1 cellular context compared by ENCODE assay signal in the genomic region with DNA sequence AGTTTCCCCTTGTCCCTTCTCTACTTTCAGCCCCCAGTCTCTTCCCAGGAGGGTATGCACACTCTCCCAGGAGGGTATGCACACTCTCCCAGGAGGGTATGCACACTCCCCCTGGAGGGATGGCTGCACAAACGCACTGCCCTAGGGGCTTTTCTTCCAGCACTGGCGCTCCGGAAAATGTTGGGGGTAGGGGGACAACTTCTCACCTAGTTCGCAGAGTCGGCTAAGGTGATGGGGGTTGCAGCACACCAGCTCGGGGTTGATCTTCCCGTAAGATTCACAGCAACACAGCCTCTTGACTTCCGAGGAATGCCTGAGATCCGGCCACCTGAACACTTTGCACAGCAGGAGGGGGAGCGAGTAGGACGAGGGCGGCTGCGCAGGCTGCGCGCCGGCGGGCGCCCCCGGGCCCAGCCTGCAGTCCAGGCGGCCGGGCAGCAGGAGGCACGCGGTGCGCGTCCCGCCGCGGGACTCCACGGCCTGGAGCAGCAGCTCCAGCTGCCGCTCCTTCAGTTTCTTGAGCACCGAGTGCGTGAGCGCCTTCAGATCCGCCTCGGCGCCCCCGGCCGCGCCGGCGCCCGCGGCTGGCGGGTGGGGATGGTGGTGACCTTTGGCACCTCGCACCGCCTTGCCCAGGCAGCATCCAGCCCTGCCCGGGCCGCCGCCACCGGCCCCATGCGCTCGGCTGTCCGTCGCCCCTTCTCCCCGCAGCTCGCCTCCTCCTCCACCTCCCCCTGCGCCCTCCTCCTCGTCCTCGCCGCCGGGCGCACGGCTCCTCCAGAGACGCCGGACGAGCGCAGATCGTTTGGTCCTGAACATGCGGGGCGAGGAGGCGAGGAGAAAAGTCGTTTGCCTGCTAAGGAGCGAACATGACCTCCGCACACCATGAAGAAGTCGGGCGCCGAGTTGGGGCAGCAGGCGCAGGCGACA.
TF ChIP-seq lines count a peak whose summit lies in the region.

No MANE protein-coding gene starts in this region.

TF ChIP-seq in HepG2, 621 proteins besides CTCF, POLR2A, EP300 and RAD21 (continued from another document and continues in another):
- TF ChIP-seq SSRP1 (CRISPR knock-in tag; IDR thresholded peaks at IDR 0.05) (no peak), ZSCAN25 (CRISPR knock-in tag; IDR thresholded peaks at IDR 0.05) (peak; percentile 79; the same call in 1 of the 2 replicates), AGO1 (IDR thresholded peaks at IDR 0.05; ENCODE audit: low read depth, low read length, poor library complexity, severe bottlenecking) (no peak), KDM2A (CRISPR knock-in tag; IDR thresholded peaks at IDR 0.05; ENCODE audit: borderline replicate concordance, low read depth) (peak; percentile 28; the same call in 1 of the 2 replicates), FOXK1 (CRISPR knock-in tag; IDR thresholded peaks at IDR 0.05; ENCODE audit: borderline replicate concordance, low read depth) (no peak), ZNF101 (CRISPR knock-in tag; IDR thresholded peaks at IDR 0.05; ENCODE audit: borderline replicate concordance, low read depth) (no peak), ZBTB8A (CRISPR knock-in tag; IDR thresholded peaks at IDR 0.05; ENCODE audit: borderline replicate concordance, low read depth) (no peak), HNRNPK (IDR thresholded peaks at IDR 0.05; ENCODE audit: low read depth, low read length, poor library complexity, severe bottlenecking) (peak; percentile 76), KAT7 (CRISPR knock-in tag; IDR thresholded peaks at IDR 0.05; ENCODE audit: borderline replicate concordance) (peak; percentile 38; the same call in 1 of the 2 replicates), CENPT (CRISPR knock-in tag; IDR thresholded peaks at IDR 0.05; ENCODE audit: low read depth) (peak; percentile 43; the same call in 1 of the 2 replicates), WIZ (CRISPR knock-in tag; IDR thresholded peaks at IDR 0.05) (0 out of 2 replicates have a peak, but pooled peaks have one; percentile 22), HNF4G (IDR thresholded peaks at IDR 0.05; ENCODE audit: borderline replicate concordance, low read depth, low read length) (peak; percentile 52; the same call in 1 of the 2 replicates), HNF4G (CRISPR knock-in tag; IDR thresholded peaks at IDR 0.05; ENCODE audit: borderline replicate concordance, low read depth) (no peak), ZNF75D (CRISPR knock-in tag; IDR thresholded peaks at IDR 0.05; ENCODE audit: borderline replicate concordance) (no peak), ZC3H13 (CRISPR knock-in tag; IDR thresholded peaks at IDR 0.05) (peak; percentile 74; the same call in 1 of the 2 replicates), SALL1 (CRISPR knock-in tag; IDR thresholded peaks at IDR 0.05) (peak; percentile 9; the same call in 1 of the 2 replicates), ERF (CRISPR knock-in tag; IDR thresholded peaks at IDR 0.05) (no peak), RFX5 (IDR thresholded peaks at IDR 0.05; ENCODE audit: low read depth, low read length) (no peak), ZNF17 (CRISPR knock-in tag; IDR thresholded peaks at IDR 0.05) (no peak), ARNT2 (CRISPR knock-in tag; IDR thresholded peaks at IDR 0.05; ENCODE audit: low read depth) (peak; percentile 33; the same call in 1 of the 2 replicates), ZBTB42 (CRISPR knock-in tag; IDR thresholded peaks at IDR 0.05) (peak; percentile 36; the same call in 1 of the 2 replicates), ISL2 (CRISPR knock-in tag; IDR thresholded peaks at IDR 0.05) (no peak), RFX1 (IDR thresholded peaks at IDR 0.05) (no peak), ZIK1 (CRISPR knock-in tag; IDR thresholded peaks at IDR 0.05; ENCODE audit: borderline replicate concordance, low read depth) (peak; percentile 54; the same call in 1 of the 2 replicates), GABPB1 (CRISPR knock-in tag; IDR thresholded peaks at IDR 0.05) (peak; percentile 24; the same call in 1 of the 2 replicates), NFAT5 (CRISPR knock-in tag; IDR thresholded peaks at IDR 0.05) (peak; percentile 68; the same call in 1 of the 2 replicates), NR2F6 (IDR thresholded peaks at IDR 0.05) (no peak), NR2F6 (CRISPR knock-in tag; IDR thresholded peaks at IDR 0.05) (peak; percentile 40; the same call in 1 of the 2 replicates), ZNF460 (CRISPR knock-in tag; IDR thresholded peaks at IDR 0.05; ENCODE audit: borderline replicate concordance) (no peak), GATAD1 (CRISPR knock-in tag; IDR thresholded peaks at IDR 0.05) (peak; percentile 16; the same call in 1 of the 2 replicates), TOPORS (CRISPR knock-in tag; IDR thresholded peaks at IDR 0.05) (0 out of 2 replicates have a peak, but pooled peaks have one; percentile 5), ZNF570 (CRISPR knock-in tag; IDR thresholded peaks at IDR 0.05; ENCODE audit: borderline replicate concordance) (no peak), HES4 (CRISPR knock-in tag; IDR thresholded peaks at IDR 0.05; ENCODE audit: borderline replicate concordance) (peak; percentile 45; the same call in 1 of the 2 replicates), MBD4 (IDR thresholded peaks at IDR 0.05; ENCODE audit: borderline replicate concordance, low read length) (no peak), ZBTB7B (CRISPR knock-in tag; IDR thresholded peaks at IDR 0.05) (peak; percentile 34), ZNF329 (CRISPR knock-in tag; IDR thresholded peaks at IDR 0.05; ENCODE audit: low read depth) (0 out of 2 replicates have a peak, but pooled peaks have one; percentile 17), TP53 (CRISPR knock-in tag; conservative IDR thresholded peaks at IDR 0.05) (no peak), ZNF530 (CRISPR knock-in tag; IDR thresholded peaks at IDR 0.05; ENCODE audit: low read depth) (0 out of 2 replicates have a peak, but pooled peaks have one; percentile 38), ZNF768 (CRISPR knock-in tag; IDR thresholded peaks at IDR 0.05) (no peak; the same call in 1 of the 2 replicates), NR2C2 (CRISPR knock-in tag; IDR thresholded peaks at IDR 0.05; ENCODE audit: borderline replicate concordance) (peak; percentile 47; the same call in 1 of the 2 replicates), HMGXB4 (CRISPR knock-in tag; IDR thresholded peaks at IDR 0.05; ENCODE audit: borderline replicate concordance in 1 of 2, low read depth in 1 of 2) (peak in 1 of 2 experiments; percentile 11; a peak in 2 of 4 replicates), RNF2 (conservative IDR thresholded peaks at IDR 0.05; ENCODE audit: low read depth) (peak; percentile 38; the same call in 1 of the 2 replicates), TCF12 (IDR thresholded peaks at IDR 0.05) (no peak), TCF12 (CRISPR knock-in tag; IDR thresholded peaks at IDR 0.05) (0 out of 2 replicates have a peak, but pooled peaks have one; percentile 29), RORA (CRISPR knock-in tag; IDR thresholded peaks at IDR 0.05) (no peak), ZNF782 (CRISPR knock-in tag; IDR thresholded peaks at IDR 0.05; ENCODE audit: borderline replicate concordance) (no peak), SUZ12 (IDR thresholded peaks at IDR 0.05; ENCODE audit: low read depth, low read length) (no peak), UBTF (CRISPR knock-in tag; IDR thresholded peaks at IDR 0.05) (peak; percentile 84; the same call in 1 of the 2 replicates), ZNF451 (CRISPR knock-in tag; IDR thresholded peaks at IDR 0.05) (no peak), TMF1 (CRISPR knock-in tag; IDR thresholded peaks at IDR 0.05; ENCODE audit: low read depth) (0 out of 2 replicates have a peak, but pooled peaks have one; percentile 53), ATRX (CRISPR knock-in tag; IDR thresholded peaks at IDR 0.05; ENCODE audit: borderline replicate concordance) (no peak)
- TF ChIP-seq, protein P1, sequence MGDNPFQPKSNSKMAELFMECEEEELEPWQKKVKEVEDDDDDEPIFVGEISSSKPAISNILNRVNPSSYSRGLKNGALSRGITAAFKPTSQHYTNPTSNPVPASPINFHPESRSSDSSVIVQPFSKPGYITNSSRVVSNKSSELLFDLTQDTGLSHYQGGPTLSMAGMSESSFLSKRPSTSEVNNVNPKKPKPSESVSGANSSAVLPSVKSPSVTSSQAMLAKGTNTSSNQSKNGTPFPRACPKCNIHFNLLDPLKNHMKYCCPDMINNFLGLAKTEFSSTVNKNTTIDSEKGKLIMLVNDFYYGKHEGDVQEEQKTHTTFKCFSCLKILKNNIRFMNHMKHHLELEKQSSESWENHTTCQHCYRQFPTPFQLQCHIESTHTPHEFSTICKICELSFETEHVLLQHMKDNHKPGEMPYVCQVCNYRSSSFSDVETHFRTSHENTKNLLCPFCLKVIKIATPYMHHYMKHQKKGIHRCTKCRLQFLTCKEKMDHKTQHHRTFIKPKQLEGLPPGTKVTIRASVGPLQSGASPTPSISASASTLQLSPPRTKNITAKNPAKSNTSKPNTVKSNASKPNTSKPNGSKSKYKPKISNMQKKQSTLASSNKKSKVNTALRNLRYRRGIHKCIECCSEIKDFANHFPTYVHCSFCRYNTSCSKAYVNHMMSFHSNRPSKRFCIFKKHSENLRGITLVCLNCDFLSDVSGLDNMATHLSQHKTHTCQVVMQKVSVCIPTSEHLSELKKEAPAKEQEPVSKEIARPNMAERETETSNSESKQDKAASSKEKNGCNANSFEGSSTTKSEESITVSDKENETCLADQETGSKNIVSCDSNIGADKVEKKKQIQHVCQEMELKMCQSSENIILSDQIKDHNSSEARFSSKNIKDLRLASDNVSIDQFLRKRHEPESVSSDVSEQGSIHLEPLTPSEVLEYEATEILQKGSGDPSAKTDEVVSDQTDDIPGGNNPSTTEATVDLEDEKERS (CRISPR knock-in tag; IDR thresholded peaks at IDR 0.05): no peak
- TF ChIP-seq, protein P2, sequence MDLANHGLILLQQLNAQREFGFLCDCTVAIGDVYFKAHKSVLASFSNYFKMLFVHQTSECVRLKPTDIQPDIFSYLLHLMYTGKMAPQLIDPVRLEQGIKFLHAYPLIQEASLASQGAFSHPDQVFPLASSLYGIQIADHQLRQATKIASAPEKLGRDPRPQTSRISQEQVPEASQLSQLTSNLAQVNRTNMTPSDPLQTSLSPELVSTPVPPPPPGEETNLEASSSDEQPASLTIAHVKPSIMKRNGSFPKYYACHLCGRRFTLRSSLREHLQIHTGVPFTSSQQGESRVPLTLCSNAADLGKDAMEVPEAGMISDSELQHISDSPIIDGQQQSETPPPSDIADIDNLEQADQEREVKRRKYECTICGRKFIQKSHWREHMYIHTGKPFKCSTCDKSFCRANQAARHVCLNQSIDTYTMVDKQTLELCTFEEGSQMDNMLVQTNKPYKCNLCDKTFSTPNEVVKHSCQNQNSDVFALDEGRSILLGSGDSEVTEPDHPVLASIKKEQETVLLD (CRISPR knock-in tag; IDR thresholded peaks at IDR 0.05; ENCODE audit: low read depth): peak; percentile 29; the same call in 1 of the 2 replicates
